Comparison of ENCODE assay signal across 19 cellular contexts in genomic region chr4:10212901-10213300, GRCh38.
DNase-seq lines count a peak whose midpoint lies in the region; ATAC-seq and TF ChIP-seq lines count a peak whose summit lies in the region.
"Had no signal": no experiment of that assay in that cellular context is flagged by ENCODE, and none has a peak within 500 bp of the region (broad histone marks: within the 10 kb centered on the region; RNA-seq: fewer than 3 reads in every experiment).

No MANE protein-coding gene starts in this region.

- no peak overlapping the region for H2AFZ ChIP-seq in trophoblast cell (ENCODE audit: insufficient read depth, low read length, poor library complexity)
- no peak overlapping the region for H2AFZ ChIP-seq in mesenchymal stem cell (ENCODE audit: low read depth, low read length)

- H3K27me3 ChIP-seq in heart left ventricle (peaks cover 0 to 5% (median 0%) of the 10 kb centered on the region in 9 donors), foreskin keratinocyte (no peaks in the 10 kb centered on the region), trophoblast cell (ENCODE audit: insufficient read depth, low read length) (no peaks in the 10 kb centered on the region), left lung (no peaks in the 10 kb centered on the region), mesenchymal stem cell (ENCODE audit: control insufficient read depth in 1 of 2, insufficient read depth in 1 of 2, low read length in 2 of 2) (peaks cover 0 to 8% of the 10 kb centered on the region in 2 experiments)
- H3K27me3 ChIP-seq: BE2C; BLaER1 treated with 17β-estradiol and CSF1 and Interleukin-3, amounts not matched to agents 10 nM and 100 nM had no signal

- H2AK5ac ChIP-seq in trophoblast cell (ENCODE audit: low read length) = no peak overlapping the region
- no peak overlapping the region for H2AK5ac ChIP-seq in mesenchymal stem cell (ENCODE audit: low read length, severe bottlenecking)

- H3K79me2 ChIP-seq in trophoblast cell (ENCODE audit: control insufficient read depth, insufficient read depth, low read length, poor library complexity) = peaks cover 2% of the 10 kb centered on the region

- H3K23ac ChIP-seq in trophoblast cell (ENCODE audit: low read length) = no peak overlapping the region
- no peak overlapping the region for H3K23ac ChIP-seq in mesenchymal stem cell (ENCODE audit: low read length in 2 of 2)

- peaks cover 26% of the 10 kb centered on the region for H3K79me1 ChIP-seq in trophoblast cell (ENCODE audit: low read length)
- no peaks in the 10 kb centered on the region for H3K79me1 ChIP-seq in mesenchymal stem cell (replicated peaks; ENCODE audit: low read length, poor library complexity, severe bottlenecking)

- DNase-seq in left ventricle myocardium superior (no peak), heart left ventricle (no peak), foreskin keratinocyte (no peak), trophoblast cell (no peak), left lung (no peak), mesenchymal stem cell (no peak)
- DNase-seq: 8988T; ACHN; AML-193; BE2C; Calu3; CD4-positive, alpha-beta T cell; CD8-positive, alpha-beta memory T cell; DMS153; DND-41; GOT3 had no signal

- H4K8ac ChIP-seq in trophoblast cell (ENCODE audit: low read depth, low read length) (peak overlapping the region; percentile 2), mesenchymal stem cell (ENCODE audit: low read length) (no peak overlapping the region)

- H3K4me3 ChIP-seq in heart left ventricle (no peak overlapping the region), trophoblast cell (ENCODE audit: low read depth, low read length) (no peak overlapping the region), left lung (no peak overlapping the region), mesenchymal stem cell (ENCODE audit: insufficient read depth in 1 of 2, low read depth in 1 of 2, low read length in 2 of 2) (no peak overlapping the region)
- H3K4me3 ChIP-seq: A549; BLaER1 treated with 17β-estradiol and CSF1 and Interleukin-3, amounts not matched to agents 10 nM and 100 nM; HAP-1 had no signal

- H3K4me1 ChIP-seq in heart left ventricle (peaks cover 0 to 4% (median 0%) of the 10 kb centered on the region in 12 donors), foreskin keratinocyte (peaks cover 6% of the 10 kb centered on the region), trophoblast cell (ENCODE audit: control insufficient read depth in 1 of 2, insufficient read depth in 2 of 2, low read length in 2 of 2) (peaks cover 0 to 4% of the 10 kb centered on the region in 2 experiments), left lung (no peaks in the 10 kb centered on the region), mesenchymal stem cell (ENCODE audit: control insufficient read depth, insufficient read depth, low read depth, low read length) (no peaks in the 10 kb centered on the region)
- H3K4me1 ChIP-seq: A549; BE2C; BLaER1 treated with 17β-estradiol and CSF1 and Interleukin-3, amounts not matched to agents 10 nM and 100 nM; HAP-1 had no signal

- H2BK5ac ChIP-seq in trophoblast cell (ENCODE audit: low read depth, low read length, poor library complexity) (peak overlapping the region; percentile 75), mesenchymal stem cell (ENCODE audit: low read depth, low read length, poor library complexity, severe bottlenecking) (no peak overlapping the region)

- TF ChIP-seq POLR2A in heart left ventricle (IDR thresholded peaks at IDR 0.05) = no peak

- intact Hi-C loops in left ventricle myocardium superior (cut with micrococcal nuclease) = no loop called here
- intact Hi-C loops in heart left ventricle (cut with DNase I) = no loop called here
- intact Hi-C loops in left lung (cut with DNase I) = no loop called here

- H4K12ac ChIP-seq in trophoblast cell (ENCODE audit: low read depth, low read length) = no peak overlapping the region

- H3K4ac ChIP-seq in trophoblast cell (ENCODE audit: low read depth, low read length) (peak overlapping the region; percentile 19), mesenchymal stem cell (ENCODE audit: low read depth in 1 of 2, low read length in 2 of 2) (no peak overlapping the region)

- 8 to 33% (median 17%) methylated on average over 1 to 3 of the region's 3 CpGs for WGBS in heart left ventricle, 4 donors
- WGBS in trophoblast cell (ENCODE audit: extremely low coverage, insufficient coverage, insufficient read length) = no CpG with 5 or more reads among the region's 3 CpGs
- WGBS in mesenchymal stem cell = 52% methylated on average over 3 of the region's 3 CpGs

- ATAC-seq in left ventricle myocardium superior (peak; percentile 87), heart left ventricle (no peak), foreskin keratinocyte (no peak), left lung (no peak)
- ATAC-seq: A549 had no signal

- no peak overlapping the region for H2BK15ac ChIP-seq in mesenchymal stem cell (ENCODE audit: low read depth, poor library complexity, severe bottlenecking)

- H3K18ac ChIP-seq in trophoblast cell (ENCODE audit: low read length) (no peak overlapping the region), mesenchymal stem cell (ENCODE audit: low read depth in 1 of 2, low read length in 2 of 2) (no peak overlapping the region)

- H2BK12ac ChIP-seq in trophoblast cell (ENCODE audit: low read length) = peak overlapping the region; percentile 12
- H2BK12ac ChIP-seq in mesenchymal stem cell (ENCODE audit: low read length in 2 of 2) = no peak overlapping the region

- peak overlapping the region; percentile 91 for H4K91ac ChIP-seq in trophoblast cell (ENCODE audit: low read depth, low read length)
- H4K91ac ChIP-seq in mesenchymal stem cell (ENCODE audit: low read length) = no peak overlapping the region

- H3K14ac ChIP-seq in trophoblast cell (ENCODE audit: low read length) = no peak overlapping the region
- H3K14ac ChIP-seq in mesenchymal stem cell (ENCODE audit: low read length in 2 of 2) = no peak overlapping the region

- H3K36me3 ChIP-seq in heart left ventricle (no peaks in the 10 kb centered on the region), trophoblast cell (ENCODE audit: control insufficient read depth in 1 of 2, insufficient read depth in 2 of 2, low read length in 2 of 2) (peaks cover 0 to 2% of the 10 kb centered on the region in 2 experiments), left lung (no peaks in the 10 kb centered on the region), mesenchymal stem cell (ENCODE audit: control insufficient read depth in 1 of 2, insufficient read depth in 2 of 2, low read depth in 1 of 2, low read length in 2 of 2) (no peaks in the 10 kb centered on the region)
- H3K36me3 ChIP-seq: BE2C; BLaER1 treated with 17β-estradiol and CSF1 and Interleukin-3, amounts not matched to agents 10 nM and 100 nM; HAP-1 had no signal

- H3K9ac ChIP-seq in trophoblast cell (ENCODE audit: low read length) = no peak overlapping the region
- no peak overlapping the region for H3K9ac ChIP-seq in mesenchymal stem cell (ENCODE audit: low read length)
- H3K9ac ChIP-seq: BLaER1 treated with 17β-estradiol and CSF1 and Interleukin-3, amounts not matched to agents 10 nM and 100 nM had no signal

- TF ChIP-seq CTCF in heart left ventricle (IDR thresholded peaks at IDR 0.05) (no peak), foreskin keratinocyte (conservative IDR thresholded peaks at IDR 0.05) (no peak), left lung (IDR thresholded peaks at IDR 0.05) (no peak)

- H3K9me3 ChIP-seq in heart left ventricle = no peaks in the 10 kb centered on the region
- H3K9me3 ChIP-seq in trophoblast cell (ENCODE audit: insufficient read depth, low read depth, low read length) = peaks cover 2% of the 10 kb centered on the region
- no peaks in the 10 kb centered on the region for H3K9me3 ChIP-seq in left lung
- H3K9me3 ChIP-seq in mesenchymal stem cell (ENCODE audit: control insufficient read depth, low read length) = no peaks in the 10 kb centered on the region
- H3K9me3 ChIP-seq: A549, BE2C, HAP-1 had no signal

- no peak overlapping the region for H3K4me2 ChIP-seq in trophoblast cell (ENCODE audit: low read length)
- no peak overlapping the region for H3K4me2 ChIP-seq in mesenchymal stem cell (ENCODE audit: low read length, poor library complexity, severe bottlenecking)
- H3K4me2 ChIP-seq: A549; BLaER1 treated with 17β-estradiol and CSF1 and Interleukin-3, amounts not matched to agents 10 nM and 100 nM had no signal

- H3K27ac ChIP-seq in heart left ventricle (no peak overlapping the region), foreskin keratinocyte (peak overlapping the region; percentile 73), trophoblast cell (ENCODE audit: low read depth, low read length) (peak overlapping the region; percentile 89), left lung (no peak overlapping the region), mesenchymal stem cell (ENCODE audit: low read length, poor library complexity, severe bottlenecking) (no peak overlapping the region)
- H3K27ac ChIP-seq: A549; BLaER1 treated with 17β-estradiol and CSF1 and Interleukin-3, amounts not matched to agents 10 nM and 100 nM had no signal

- H2BK120ac ChIP-seq in trophoblast cell (ENCODE audit: insufficient read depth, low read length, poor library complexity) (peak overlapping the region; percentile 70), mesenchymal stem cell (ENCODE audit: low read depth, low read length) (no peak overlapping the region)

Comparison
In these comparisons a context has a peak if more than half of its experiments do, and no peak if none do; other contexts are left out.
1. H3K27ac ChIP-seq: peak in foreskin keratinocyte (single experiment) and trophoblast cell (single experiment); none in heart left ventricle (0 of 12), left lung (0 of 2) and mesenchymal stem cell (single experiment).